Comparison of ENCODE assay signal across 15 cellular contexts in genomic region chr20:24782221-24782620, GRCh38.
"Had no signal": no experiment of that assay in that cellular context is flagged by ENCODE, and none has a peak within 500 bp of the region (broad histone marks: within the 10 kb centered on the region; RNA-seq: fewer than 3 reads in every experiment).

No MANE protein-coding gene starts in this region.

- H3K27me3 ChIP-seq: ascending aorta, foreskin keratinocyte, hepatocyte, ovary, tibial nerve, vagina had no signal

- H3K36me3 ChIP-seq: ascending aorta, ovary, tibial nerve, vagina had no signal

- H3K4me3 ChIP-seq: ascending aorta, hepatocyte, ovary, tibial nerve, vagina had no signal

- ATAC-seq: foreskin keratinocyte; naive thymus-derived CD8-positive, alpha-beta T cell; T-cell; WTC11 had no signal

- DNase-seq: activated CD4-positive, alpha-beta memory T cell treated with anti-CD3 and anti-CD28 coated beads, Interleukin-2, amount 10 ng/mL, durations not matched to agents 7 days and 5 days; activated CD8-positive, alpha-beta memory T cell treated with anti-CD3 and anti-CD28 coated beads, Interleukin-2, amount 10 ng/mL, durations not matched to agents 7 days and 5 days; activated naive CD4-positive, alpha-beta T cell treated with Interleukin-2 at 50 U/mL for 16 hours; foreskin keratinocyte; naive thymus-derived CD8-positive, alpha-beta T cell; ovary; stimulated activated CD4-positive, alpha-beta T cell treated with anti-CD3 and anti-CD28 coated beads, Interleukin-1b, Interleukin-23, amount 100 ng/mL, for 48 hours; stimulated activated naive CD4-positive, alpha-beta T cell treated with Interleukin-2 at 50 U/mL for 16 hours; T-cell had no signal

- H3K4me1 ChIP-seq: ascending aorta, foreskin keratinocyte, tibial nerve, vagina had no signal

- H3K9me3 ChIP-seq: ascending aorta, ovary, tibial nerve, vagina had no signal

- H3K27ac ChIP-seq: ascending aorta, epithelial cell of prostate, foreskin keratinocyte, hepatocyte, ovary, tibial nerve, vagina had no signal
